Comparison of ENCODE assay signal across 8 cellular contexts in genomic region chr2:237691200-237691907, GRCh38.
A peak's percentile ranks its signal among the peaks of the same experiment; 100 is the strongest.
DNase-seq lines count a peak whose midpoint lies in the region; ATAC-seq, FAIRE-seq and TF ChIP-seq lines count a peak whose summit lies in the region.

No MANE protein-coding gene starts in this region.

- POLR2A ChIA-PET in CD4-positive, alpha-beta memory T cell (lab: Charles Lee; ENCODE audit: partially characterized antibody): interaction anchor here (0.7 to 13.6 kb wide), 7 partner anchors 10 to 86 kb away, joined by 3 to 607 read pairs (median 4); no protein-coding TSS in a partner anchor

- CTCF ChIA-PET in CD4-positive, alpha-beta memory T cell (lab: Charles Lee; ENCODE audit: partially characterized antibody): interaction anchor here (15.6 to 15.7 kb wide), 2 partner anchors 17 to 53 kb away, joined by 154 to 376 read pairs; no protein-coding TSS in a partner anchor

- no peak for TF ChIP-seq CTCF in D721Med (IDR thresholded peaks at IDR 0.05; ENCODE audit: insufficient read depth, missing control alignments)

- H3K27me3 ChIP-seq in CD4-positive, alpha-beta memory T cell (ENCODE audit: insufficient read depth, low read length): no peaks in the 10 kb centered on the region
- H3K27me3 ChIP-seq in HUES64 (ENCODE audit: insufficient read depth, low read length): peaks cover 17% of the 10 kb centered on the region

- H3K4me1 Mint-ChIP-seq in CD4-positive, alpha-beta memory T cell: peaks cover 55 to 81% (median 69%) of the 10 kb centered on the region in 4 donors
- H3K4me1 Mint-ChIP-seq in activated naive CD8-positive, alpha-beta T cell treated with anti-CD3 and anti-CD28 coated beads, Interleukin-2, amount 50 U/mL, for 24 hours: peaks cover 72% of the 10 kb centered on the region
- peaks cover 72% of the 10 kb centered on the region for H3K4me1 Mint-ChIP-seq in stimulated activated effector memory CD8-positive, alpha-beta T cell treated with anti-CD3 and anti-CD28 coated beads, Interleukin-12 subunit alpha, Interleukin-12 subunit beta, amount 100 ng/mL, for 72 hours

- peaks cover 0 to 13% of the 10 kb centered on the region in 2 donors for H3K36me3 Mint-ChIP-seq in CD4-positive, alpha-beta memory T cell
- H3K36me3 Mint-ChIP-seq in activated naive CD8-positive, alpha-beta T cell treated with anti-CD3 and anti-CD28 coated beads, Interleukin-2, amount 50 U/mL, for 24 hours (ENCODE audit: low read depth): peaks cover 26% of the 10 kb centered on the region
- peaks cover 36% of the 10 kb centered on the region for H3K36me3 Mint-ChIP-seq in stimulated activated effector memory CD8-positive, alpha-beta T cell treated with anti-CD3 and anti-CD28 coated beads, Interleukin-12 subunit alpha, Interleukin-12 subunit beta, amount 100 ng/mL, for 72 hours

- H3K4me3 ChIP-seq in CD4-positive, alpha-beta memory T cell (ENCODE audit: low read length in 2 of 2): peak overlapping the region; percentile 9 to 87
- peak overlapping the region; percentile 82 for H3K4me3 ChIP-seq in HUES64 (ENCODE audit: low read length)

- FAIRE-seq in D721Med (lab: Jason Lieb, UNC): no peak

- peak overlapping the region; percentile 99 to 100 (median 100) for H3K27ac Mint-ChIP-seq in CD4-positive, alpha-beta memory T cell
- no peak overlapping the region for H3K27ac Mint-ChIP-seq in activated naive CD8-positive, alpha-beta T cell treated with anti-CD3 and anti-CD28 coated beads, Interleukin-2, amount 50 U/mL, for 24 hours
- no peak overlapping the region for H3K27ac Mint-ChIP-seq in stimulated activated effector memory CD8-positive, alpha-beta T cell treated with anti-CD3 and anti-CD28 coated beads, Interleukin-12 subunit alpha, Interleukin-12 subunit beta, amount 100 ng/mL, for 72 hours

- peak; percentile 33 for ATAC-seq in GM21390 (IDR thresholded peaks at IDR 0.05; ENCODE audit: unreplicated experiment)
- peak; percentile 29 for ATAC-seq in activated naive CD8-positive, alpha-beta T cell treated with anti-CD3 and anti-CD28 coated beads, Interleukin-2, amount 50 U/mL, for 24 hours
- peak; percentile 3 for ATAC-seq in stimulated activated effector memory CD8-positive, alpha-beta T cell treated with anti-CD3 and anti-CD28 coated beads, Interleukin-12 subunit alpha, Interleukin-12 subunit beta, amount 100 ng/mL, for 72 hours

- no peaks in the 10 kb centered on the region for H3K36me3 ChIP-seq in CD4-positive, alpha-beta memory T cell (ENCODE audit: insufficient read depth, low read length)
- H3K36me3 ChIP-seq in HUES64 (ENCODE audit: insufficient read depth, low read length): no peaks in the 10 kb centered on the region

- intact Hi-C loops in CD4-positive, alpha-beta memory T cell (cut with micrococcal nuclease): loop anchor here (5.0 kb wide), 3 partner anchors 276 to 596 kb away; partner anchors contain the start of genes PER2, SCLY and UBE2F

- peak overlapping the region; percentile 59 for H3K9ac ChIP-seq in HUES64 (ENCODE audit: low read depth, low read length)

- peaks cover 0 to 2% (median 0%) of the 10 kb centered on the region in 8 donors for H3K9me3 Mint-ChIP-seq in CD4-positive, alpha-beta memory T cell
- no peaks in the 10 kb centered on the region for H3K9me3 Mint-ChIP-seq in activated naive CD8-positive, alpha-beta T cell treated with anti-CD3 and anti-CD28 coated beads, Interleukin-2, amount 50 U/mL, for 24 hours
- H3K9me3 Mint-ChIP-seq in stimulated activated effector memory CD8-positive, alpha-beta T cell treated with anti-CD3 and anti-CD28 coated beads, Interleukin-12 subunit alpha, Interleukin-12 subunit beta, amount 100 ng/mL, for 72 hours: no peaks in the 10 kb centered on the region

- H3K4me1 ChIP-seq in CD4-positive, alpha-beta memory T cell (ENCODE audit: insufficient read depth, low read length): peaks cover 76% of the 10 kb centered on the region
- H3K4me1 ChIP-seq in HUES64 (ENCODE audit: insufficient read depth, low read length): peaks cover 25% of the 10 kb centered on the region

- under 1% methylated on average over 70 of the region's 70 CpGs for WGBS in HUES64

- no peaks in the 10 kb centered on the region for H3K9me3 ChIP-seq in CD4-positive, alpha-beta memory T cell (ENCODE audit: control insufficient read depth in 1 of 2, low read length in 2 of 2)
- H3K9me3 ChIP-seq in HUES64 (ENCODE audit: insufficient read depth, low read depth, low read length): no peaks in the 10 kb centered on the region

- H3K27me3 Mint-ChIP-seq in CD4-positive, alpha-beta memory T cell: no peaks in the 10 kb centered on the region
- H3K27me3 Mint-ChIP-seq in activated naive CD8-positive, alpha-beta T cell treated with anti-CD3 and anti-CD28 coated beads, Interleukin-2, amount 50 U/mL, for 24 hours: no peaks in the 10 kb centered on the region

- DNase-seq in CD4-positive, alpha-beta memory T cell: no peak
- peak; percentile 50 for DNase-seq in activated naive CD8-positive, alpha-beta T cell treated with anti-CD3 and anti-CD28 coated beads, Interleukin-2, amount 50 U/mL, for 24 hours
- DNase-seq in iPS-NIHi11 (ENCODE audit: low spot score) (peak; percentile 37), D721Med (ENCODE audit: insufficient read length, low spot score) (no peak)
- DNase-seq in stimulated activated effector memory CD8-positive, alpha-beta T cell treated with anti-CD3 and anti-CD28 coated beads, Interleukin-12 subunit alpha, Interleukin-12 subunit beta, amount 100 ng/mL, for 72 hours (ENCODE audit: low spot score in 2 of 2): peak in 1 of 2 donors; percentile 95
- DNase-seq in central memory CD4-positive, alpha-beta T cell: no peak

- peak overlapping the region; percentile 90 for H3K27ac ChIP-seq in CD4-positive, alpha-beta memory T cell (ENCODE audit: low read depth, low read length)
- H3K27ac ChIP-seq in HUES64 (ENCODE audit: low read depth, low read length): peak overlapping the region; percentile 49; the same call in 1 of the 2 replicates

- H3K4me3 Mint-ChIP-seq in CD4-positive, alpha-beta memory T cell: peak overlapping the region; percentile 83 to 91 (median 88)
- peak overlapping the region; percentile 76 for H3K4me3 Mint-ChIP-seq in activated naive CD8-positive, alpha-beta T cell treated with anti-CD3 and anti-CD28 coated beads, Interleukin-2, amount 50 U/mL, for 24 hours
- H3K4me3 Mint-ChIP-seq in stimulated activated effector memory CD8-positive, alpha-beta T cell treated with anti-CD3 and anti-CD28 coated beads, Interleukin-12 subunit alpha, Interleukin-12 subunit beta, amount 100 ng/mL, for 72 hours: peak overlapping the region; percentile 95

Comparison
In these comparisons a context has a peak if more than half of its experiments do, and no peak if none do; other contexts are left out.
1. DNase-seq: peak in activated naive CD8-positive, alpha-beta T cell treated with anti-CD3 and anti-CD28 coated beads, Interleukin-2, amount 50 U/mL, for 24 hours (single experiment) and iPS-NIHi11 (single experiment); none in CD4-positive, alpha-beta memory T cell (0 of 5), central memory CD4-positive, alpha-beta T cell (single experiment) and D721Med (single experiment).
2. H3K27ac Mint-ChIP-seq: peak in CD4-positive, alpha-beta memory T cell (7 of 7); none in activated naive CD8-positive, alpha-beta T cell treated with anti-CD3 and anti-CD28 coated beads, Interleukin-2, amount 50 U/mL, for 24 hours (single experiment) and stimulated activated effector memory CD8-positive, alpha-beta T cell treated with anti-CD3 and anti-CD28 coated beads, Interleukin-12 subunit alpha, Interleukin-12 subunit beta, amount 100 ng/mL, for 72 hours (single experiment).
3. Peak in every context shown above with its lines, with median percentiles within 50 percentile points of each other: H3K4me3 Mint-ChIP-seq and ATAC-seq.